In the genomic region with DNA sequence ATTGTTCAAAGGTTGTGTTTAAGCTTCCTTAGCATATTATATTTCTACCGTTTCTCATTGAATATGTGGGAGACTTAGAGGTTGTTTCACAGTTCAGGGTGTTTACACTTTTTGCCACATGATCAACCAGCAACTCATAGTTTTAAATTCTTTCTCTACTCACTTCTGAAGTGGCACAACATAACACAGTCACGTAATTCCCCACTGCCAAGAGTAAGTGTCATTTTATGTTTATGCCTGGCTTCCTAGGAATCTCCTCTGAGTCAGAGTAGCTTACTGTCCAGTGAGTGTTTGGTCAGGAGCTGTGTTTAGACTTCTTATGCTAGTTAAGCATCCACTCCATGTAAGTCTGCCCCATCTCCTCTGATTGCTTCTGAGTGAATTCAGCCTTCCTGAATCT, we compare ENCODE assay signal across 21 cellular contexts.
A peak's percentile ranks its signal among the peaks of the same experiment; 100 is the strongest.
DNase-seq lines count a peak whose midpoint lies in the region; ATAC-seq and TF ChIP-seq lines count a peak whose summit lies in the region.
"Had no signal": no experiment of that assay in that cellular context is flagged by ENCODE, and none has a peak within 500 bp of the region (broad histone marks: within the 10 kb centered on the region; RNA-seq: fewer than 3 reads in every experiment).

No MANE protein-coding gene starts in this region.

- H3K36me3 Mint-ChIP-seq in activated naive CD4-positive, alpha-beta T cell treated with anti-CD3 and anti-CD28 coated beads, Interleukin-2, amount 50 U/mL, for 72 hours = no peaks in the 10 kb centered on the region
- H3K36me3 Mint-ChIP-seq: activated naive CD8-positive, alpha-beta T cell; stimulated activated effector memory CD8-positive, alpha-beta T cell treated with anti-CD3 and anti-CD28 coated beads, Interleukin-12 subunit alpha, Interleukin-12 subunit beta, amount 100 ng/mL, for 72 hours had no signal

- TF ChIP-seq CTCF in RWPE2 (IDR thresholded peaks at IDR 0.05; ENCODE audit: poor library complexity, severe bottlenecking) (no peak), kidney epithelial cell (IDR thresholded peaks at IDR 0.05; ENCODE audit: insufficient read depth, low read length, poor library complexity, severe bottlenecking) (no peak), smooth muscle cell (IDR thresholded peaks at IDR 0.05; ENCODE audit: borderline replicate concordance, insufficient read depth, poor library complexity, severe bottlenecking) (no peak), osteoblast (IDR thresholded peaks at IDR 0.05; ENCODE audit: extremely low read depth, low read depth, low read length) (no peak)

- H3F3A ChIP-seq in smooth muscle cell (ENCODE audit: low read depth) = no peaks in the 10 kb centered on the region

- H4K20me1 ChIP-seq in smooth muscle cell (ENCODE audit: low read depth) = no peaks in the 10 kb centered on the region
- no peaks in the 10 kb centered on the region for H4K20me1 ChIP-seq in osteoblast (ENCODE audit: insufficient read depth, low read length)

- DNase-seq in GM04503 (ENCODE audit: low read depth) (peak; percentile 37), RWPE2 (ENCODE audit: low spot score) (no peak), kidney epithelial cell (ENCODE audit: low read depth) (peak; percentile 79), smooth muscle cell (lab: John Stamatoyannopoulos, UW; ENCODE audit: unreplicated experiment) (no peak), osteoblast (ENCODE audit: insufficient read length, low spot score, missing footprints) (no peak), SHP77 (lab: John Stamatoyannopoulos, UW) (no peak)
- no peak for DNase-seq in activated naive CD4-positive, alpha-beta T cell treated with anti-CD3 and anti-CD28 coated beads, Interleukin-2, amount 50 U/mL, for 72 hours (ENCODE audit: low spot score in 2 of 2)
- DNase-seq: activated CD4-positive, CD25-positive, alpha-beta regulatory T cell; activated CD8-positive, alpha-beta T cell treated with anti-CD3 and anti-CD28 coated beads for 36 hours; activated T-cell treated with anti-CD3 and anti-CD28 coated beads, Interleukin-2, amount 50 U/mL, for 48 hours; dermis blood vessel endothelial cell; DND-41; glutamatergic neuron; NCI-H1105; NCI-H69 had no signal

- H3K79me2 ChIP-seq in smooth muscle cell (ENCODE audit: low read depth) (no peaks in the 10 kb centered on the region), osteoblast (ENCODE audit: insufficient read depth, low read length) (no peaks in the 10 kb centered on the region)

- H3K27me3 ChIP-seq in RWPE2 (ENCODE audit: insufficient read depth, poor library complexity, severe bottlenecking) (peaks cover 16% of the 10 kb centered on the region), kidney epithelial cell (ENCODE audit: control insufficient read depth, insufficient read depth, low read length) (no peaks in the 10 kb centered on the region), smooth muscle cell (ENCODE audit: low read depth) (no peaks in the 10 kb centered on the region), osteoblast (ENCODE audit: insufficient read depth, low read length) (no peaks in the 10 kb centered on the region)
- H3K27me3 ChIP-seq: SJSA1 had no signal

- peaks cover 0 to 13% of the 10 kb centered on the region in 2 donors for H3K9me3 Mint-ChIP-seq in activated naive CD4-positive, alpha-beta T cell treated with anti-CD3 and anti-CD28 coated beads, Interleukin-2, amount 50 U/mL, for 72 hours
- H3K9me3 Mint-ChIP-seq: activated CD8-positive, alpha-beta T cell treated with anti-CD3 and anti-CD28 coated beads for 36 hours; T-helper 2 cell treated with Interferon-gamma antibody and Interleukin-4, amounts not matched to agents 5 μg/mL and 100 μg/mL, for 36 hours had no signal

- H2AFZ ChIP-seq in smooth muscle cell (ENCODE audit: low read depth) (no peak overlapping the region), osteoblast (ENCODE audit: low read length) (no peak overlapping the region)

- H3K4me2 ChIP-seq in smooth muscle cell (peak overlapping the region; percentile 32), osteoblast (ENCODE audit: insufficient read depth, low read length) (no peak overlapping the region)

- peak; percentile 66 for ATAC-seq in RWPE2 (ENCODE audit: low read depth)
- ATAC-seq in SK-N-SH treated with all-trans-retinoic acid at 6 μM for 48 hours = no peak
- ATAC-seq in activated naive CD4-positive, alpha-beta T cell treated with anti-CD3 and anti-CD28 coated beads, Interleukin-2, amount 50 U/mL, for 72 hours = no peak
- ATAC-seq: activated CD8-positive, alpha-beta T cell treated with anti-CD3 and anti-CD28 coated beads for 36 hours; stimulated activated effector memory CD8-positive, alpha-beta T cell treated with anti-CD3 and anti-CD28 coated beads, Interleukin-12 subunit alpha, Interleukin-12 subunit beta, amount 100 ng/mL, for 72 hours had no signal

- peak overlapping the region in 1 of 2 donors; percentile 38 for H3K27ac Mint-ChIP-seq in activated naive CD4-positive, alpha-beta T cell treated with anti-CD3 and anti-CD28 coated beads, Interleukin-2, amount 50 U/mL, for 72 hours
- H3K27ac Mint-ChIP-seq: activated CD8-positive, alpha-beta T cell treated with anti-CD3 and anti-CD28 coated beads for 36 hours; activated naive CD8-positive, alpha-beta T cell; nephron; stimulated activated effector memory CD8-positive, alpha-beta T cell treated with anti-CD3 and anti-CD28 coated beads, Interleukin-12 subunit alpha, Interleukin-12 subunit beta, amount 100 ng/mL, for 72 hours; T-helper 2 cell treated with Interferon-gamma antibody and Interleukin-4, amounts not matched to agents 5 μg/mL and 100 μg/mL, for 36 hours had no signal

- H3K4me3 ChIP-seq in RWPE2 (ENCODE audit: severe bottlenecking) (no peak overlapping the region), kidney epithelial cell (ENCODE audit: low read depth, low read length) (no peak overlapping the region), smooth muscle cell (no peak overlapping the region), osteoblast (ENCODE audit: insufficient read depth, low read length) (no peak overlapping the region)
- H3K4me3 ChIP-seq: SJSA1 had no signal

- no peaks in the 10 kb centered on the region for H3K9me3 ChIP-seq in RWPE2 (ENCODE audit: severe bottlenecking)
- no peaks in the 10 kb centered on the region for H3K9me3 ChIP-seq in smooth muscle cell (replicated peaks; ENCODE audit: low read depth)
- H3K9me3 ChIP-seq in osteoblast (ENCODE audit: low read depth, low read length) = no peaks in the 10 kb centered on the region
- H3K9me3 ChIP-seq: SJSA1 had no signal

- peak overlapping the region; percentile 32 for H3K9ac ChIP-seq in smooth muscle cell (ENCODE audit: low read depth)

- H3K27ac ChIP-seq in RWPE2 (ENCODE audit: poor library complexity, severe bottlenecking) (no peak overlapping the region), smooth muscle cell (ENCODE audit: low read depth) (peak overlapping the region; percentile 74), osteoblast (ENCODE audit: low read depth, low read length) (no peak overlapping the region)
- H3K27ac ChIP-seq: SJSA1 had no signal

- no peaks in the 10 kb centered on the region for H3K36me3 ChIP-seq in RWPE2 (ENCODE audit: low read depth)
- H3K36me3 ChIP-seq in kidney epithelial cell (ENCODE audit: control insufficient read depth, insufficient read depth, low read length) = no peaks in the 10 kb centered on the region
- H3K36me3 ChIP-seq in smooth muscle cell (ENCODE audit: low read depth) = no peaks in the 10 kb centered on the region
- H3K36me3 ChIP-seq in osteoblast (ENCODE audit: insufficient read depth, low read length) = no peaks in the 10 kb centered on the region
- H3K36me3 ChIP-seq: SJSA1 had no signal

- no peaks in the 10 kb centered on the region for H3K4me1 ChIP-seq in RWPE2 (ENCODE audit: insufficient read depth, poor library complexity, severe bottlenecking)
- no peaks in the 10 kb centered on the region for H3K4me1 ChIP-seq in smooth muscle cell (ENCODE audit: low read depth)
- no peaks in the 10 kb centered on the region for H3K4me1 ChIP-seq in osteoblast (ENCODE audit: insufficient read depth, low read length)
- H3K4me1 ChIP-seq: SJSA1 had no signal

- 14% methylated on average over 2 of the region's 2 CpGs for WGBS in smooth muscle cell (ENCODE audit: low lambda C conversion rate)

TF ChIP-seq in SK-N-SH treated with all-trans-retinoic acid at 6 μM for 48 hours, 23 proteins besides CTCF, POLR2A, EP300 and RAD21 (continues in another document):
- no peak for TF ChIP-seq BACH2 (CRISPR knock-in tag; IDR thresholded peaks at IDR 0.05; ENCODE audit: borderline replicate concordance)
- TF ChIP-seq, protein P1, sequence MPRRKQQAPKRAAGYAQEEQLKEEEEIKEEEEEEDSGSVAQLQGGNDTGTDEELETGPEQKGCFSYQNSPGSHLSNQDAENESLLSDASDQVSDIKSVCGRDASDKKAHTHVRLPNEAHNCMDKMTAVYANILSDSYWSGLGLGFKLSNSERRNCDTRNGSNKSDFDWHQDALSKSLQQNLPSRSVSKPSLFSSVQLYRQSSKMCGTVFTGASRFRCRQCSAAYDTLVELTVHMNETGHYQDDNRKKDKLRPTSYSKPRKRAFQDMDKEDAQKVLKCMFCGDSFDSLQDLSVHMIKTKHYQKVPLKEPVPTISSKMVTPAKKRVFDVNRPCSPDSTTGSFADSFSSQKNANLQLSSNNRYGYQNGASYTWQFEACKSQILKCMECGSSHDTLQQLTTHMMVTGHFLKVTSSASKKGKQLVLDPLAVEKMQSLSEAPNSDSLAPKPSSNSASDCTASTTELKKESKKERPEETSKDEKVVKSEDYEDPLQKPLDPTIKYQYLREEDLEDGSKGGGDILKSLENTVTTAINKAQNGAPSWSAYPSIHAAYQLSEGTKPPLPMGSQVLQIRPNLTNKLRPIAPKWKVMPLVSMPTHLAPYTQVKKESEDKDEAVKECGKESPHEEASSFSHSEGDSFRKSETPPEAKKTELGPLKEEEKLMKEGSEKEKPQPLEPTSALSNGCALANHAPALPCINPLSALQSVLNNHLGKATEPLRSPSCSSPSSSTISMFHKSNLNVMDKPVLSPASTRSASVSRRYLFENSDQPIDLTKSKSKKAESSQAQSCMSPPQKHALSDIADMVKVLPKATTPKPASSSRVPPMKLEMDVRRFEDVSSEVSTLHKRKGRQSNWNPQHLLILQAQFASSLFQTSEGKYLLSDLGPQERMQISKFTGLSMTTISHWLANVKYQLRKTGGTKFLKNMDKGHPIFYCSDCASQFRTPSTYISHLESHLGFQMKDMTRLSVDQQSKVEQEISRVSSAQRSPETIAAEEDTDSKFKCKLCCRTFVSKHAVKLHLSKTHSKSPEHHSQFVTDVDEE (CRISPR knock-in tag; IDR thresholded peaks at IDR 0.05) = no peak

Comparison
In these comparisons a context has a peak if more than half of its experiments do, and no peak if none do; other contexts are left out.
1. DNase-seq: peak in GM04503 (single experiment) and kidney epithelial cell (single experiment); none in RWPE2 (single experiment), smooth muscle cell (single experiment), osteoblast (single experiment), SHP77 (0 of 2) and activated naive CD4-positive, alpha-beta T cell treated with anti-CD3 and anti-CD28 coated beads, Interleukin-2, amount 50 U/mL, for 72 hours (0 of 2).